In the genomic region with DNA sequence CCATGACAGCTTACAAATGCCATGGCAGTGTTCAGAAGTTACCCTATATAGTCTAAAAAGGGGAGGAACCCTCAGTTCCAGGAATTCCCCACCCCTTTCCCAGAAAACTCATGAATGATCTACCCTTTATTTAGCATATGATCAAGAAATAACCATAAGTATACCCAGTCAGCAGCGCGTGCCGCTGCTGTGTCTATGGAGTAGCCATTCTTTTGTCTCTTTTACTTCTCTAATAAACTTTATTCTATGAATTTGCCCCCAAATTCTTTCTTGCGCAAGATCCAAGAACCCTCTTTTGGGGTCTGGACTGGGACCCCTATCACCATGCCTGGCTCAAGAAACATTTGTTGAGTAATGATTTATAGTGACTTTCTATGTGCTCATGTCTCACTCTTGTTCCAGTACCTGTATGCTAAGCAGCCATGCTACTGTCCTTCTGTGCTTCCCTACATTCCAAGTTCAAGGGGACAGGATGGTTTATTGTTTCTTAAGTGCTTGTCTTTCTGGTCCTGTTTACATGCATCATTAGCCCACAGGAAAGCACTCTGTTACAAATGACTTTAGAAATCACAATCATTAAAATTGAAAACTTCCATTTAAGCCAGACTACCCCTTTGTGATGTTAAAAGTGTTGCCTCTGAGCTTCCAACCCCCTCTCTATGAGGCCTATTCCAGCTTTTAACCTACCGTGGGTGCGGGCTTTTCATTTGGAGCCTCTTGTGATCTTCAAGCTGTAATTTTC, we compare ENCODE assay signal across 19 cellular contexts.
"Had no signal": no experiment of that assay in that cellular context is flagged by ENCODE, and none has a peak within 500 bp of the region (broad histone marks: within the 10 kb centered on the region; RNA-seq: fewer than 3 reads in every experiment).

No MANE protein-coding gene starts in this region.

- ATAC-seq: activated CD4-positive, alpha-beta T cell treated with anti-CD3 and anti-CD28 coated beads for 36 hours; activated CD8-positive, alpha-beta T cell treated with anti-CD3 and anti-CD28 coated beads for 36 hours; left cardiac atrium; lower lobe of right lung; naive thymus-derived CD8-positive, alpha-beta T cell; right cardiac atrium; stimulated activated effector memory CD8-positive, alpha-beta T cell treated with anti-CD3 and anti-CD28 coated beads, Interleukin-12 subunit alpha, Interleukin-12 subunit beta, amount 100 ng/mL, for 72 hours had no signal

- FAIRE-seq: astrocyte, endothelial cell of umbilical vein, frontal cortex had no signal

- H3K27me3 ChIP-seq: neutrophil, tibial artery, vagina had no signal

- H3K4me1 ChIP-seq: heart right ventricle, lower lobe of right lung, tibial artery, vagina had no signal

- H3K9me3 ChIP-seq: lower lobe of right lung, neutrophil had no signal

- DNase-seq: activated CD4-positive, alpha-beta T cell treated with anti-CD3 and anti-CD28 coated beads for 36 hours; activated CD8-positive, alpha-beta memory T cell treated with anti-CD3 and anti-CD28 coated beads, Interleukin-2, amount 50 U/mL, for 4 hours; activated CD8-positive, alpha-beta T cell treated with anti-CD3 and anti-CD28 coated beads for 36 hours; heart right ventricle; left cardiac atrium; lower lobe of right lung; naive thymus-derived CD8-positive, alpha-beta T cell; posterior cingulate gyrus; right cardiac atrium; T1000; tibial artery had no signal

- H3K36me3 ChIP-seq: lower lobe of right lung, neutrophil, tibial artery, vagina had no signal

- H3K4me3 ChIP-seq: heart right ventricle, lower lobe of right lung, smooth muscle cell, tibial artery, vagina had no signal

- H3K4me2 ChIP-seq: smooth muscle cell had no signal

- H3K27ac ChIP-seq: heart right ventricle, lower lobe of right lung, neutrophil, tibial artery, vagina, VCaP had no signal
